Comparison of ENCODE assay signal across 19 cellular contexts in genomic region chrX:154711264-154711663, GRCh38. TPM values are rescaled to one million over a fixed set of nuclear protein-coding genes. Genes with fewer than 3 reads are reported as not detected.
DNase-seq lines count a peak whose midpoint lies in the region; ATAC-seq and TF ChIP-seq lines count a peak whose summit lies in the region.
"Had no signal": no experiment of that assay in that cellular context is flagged by ENCODE, and none has a peak within 500 bp of the region (broad histone marks: within the 10 kb centered on the region; RNA-seq: fewer than 3 reads in every experiment).

No MANE protein-coding gene starts in this region.

- CTCF ChIA-PET in activated CD4-positive, alpha-beta T cell treated with anti-CD3 and anti-CD28 coated beads, Interleukin-2, amount 10 ng/mL, durations not matched to agents 7 days and 5 days (lab: Charles Lee) = interaction anchor here (1.0 kb wide), 1 partner anchor 37 kb away, joined by 3 read pairs; no protein-coding TSS in a partner anchor
- CTCF ChIA-PET in activated CD4-positive, alpha-beta memory T cell treated with anti-CD3 and anti-CD28 coated beads, Interleukin-2, amount 10 ng/mL, durations not matched to agents 7 days and 5 days (lab: Charles Lee) = no interaction called here

- H3K27ac ChIP-seq in right atrium auricular region = no peak overlapping the region
- H3K27ac ChIP-seq: A549 had no signal

- H3K4me1 ChIP-seq in right atrium auricular region = peaks cover 0 to 5% of the 10 kb centered on the region in 2 donors
- H3K4me1 ChIP-seq: A549 had no signal

- ATAC-seq in memory B cell (ENCODE audit: low read depth) = no peak
- no peak for ATAC-seq in GM18498 (IDR thresholded peaks at IDR 0.05; ENCODE audit: unreplicated experiment)
- ATAC-seq in naive thymus-derived CD8-positive, alpha-beta T cell = no peak
- ATAC-seq: A549, Panc1, Right ventricle myocardium inferior had no signal

- POLR2A ChIA-PET in activated CD4-positive, alpha-beta T cell treated with anti-CD3 and anti-CD28 coated beads, Interleukin-2, amount 10 ng/mL, durations not matched to agents 7 days and 5 days (lab: Charles Lee) = no interaction called here
- POLR2A ChIA-PET in activated CD4-positive, alpha-beta memory T cell treated with anti-CD3 and anti-CD28 coated beads, Interleukin-2, amount 10 ng/mL, durations not matched to agents 7 days and 5 days (lab: Charles Lee) = no interaction called here
- POLR2A ChIA-PET in naive thymus-derived CD8-positive, alpha-beta T cell (lab: Charles Lee) = no interaction called here

- H3K9me3 Mint-ChIP-seq in activated CD4-positive, alpha-beta T cell treated with anti-CD3 and anti-CD28 coated beads, Interleukin-2, amount 10 ng/mL, durations not matched to agents 7 days and 5 days = peaks cover 1% of the 10 kb centered on the region
- no peaks in the 10 kb centered on the region for H3K9me3 Mint-ChIP-seq in activated CD4-positive, alpha-beta memory T cell treated with anti-CD3 and anti-CD28 coated beads, Interleukin-2, amount 10 ng/mL, durations not matched to agents 7 days and 5 days
- peaks cover 1% of the 10 kb centered on the region for H3K9me3 Mint-ChIP-seq in memory B cell
- H3K9me3 Mint-ChIP-seq in naive thymus-derived CD8-positive, alpha-beta T cell = no peaks in the 10 kb centered on the region

- H3K4me3 ChIP-seq in GM12864 (ENCODE audit: low read depth, low read length) = no peak overlapping the region
- H3K4me3 ChIP-seq in right atrium auricular region = no peak overlapping the region
- H3K4me3 ChIP-seq: A549 had no signal

- no peaks in the 10 kb centered on the region for H3K27me3 Mint-ChIP-seq in activated CD4-positive, alpha-beta T cell treated with anti-CD3 and anti-CD28 coated beads, Interleukin-2, amount 10 ng/mL, durations not matched to agents 7 days and 5 days
- no peaks in the 10 kb centered on the region for H3K27me3 Mint-ChIP-seq in activated CD4-positive, alpha-beta memory T cell treated with anti-CD3 and anti-CD28 coated beads, Interleukin-2, amount 10 ng/mL, durations not matched to agents 7 days and 5 days
- H3K27me3 Mint-ChIP-seq in memory B cell = no peaks in the 10 kb centered on the region
- no peaks in the 10 kb centered on the region for H3K27me3 Mint-ChIP-seq in naive thymus-derived CD8-positive, alpha-beta T cell

- H3K27me3 ChIP-seq in right atrium auricular region = no peaks in the 10 kb centered on the region

- no peaks in the 10 kb centered on the region for H3K9me3 ChIP-seq in right atrium auricular region
- H3K9me3 ChIP-seq: A549 had no signal

- peaks cover 23% of the 10 kb centered on the region for H3K36me3 Mint-ChIP-seq in activated CD4-positive, alpha-beta T cell treated with anti-CD3 and anti-CD28 coated beads, Interleukin-2, amount 10 ng/mL, durations not matched to agents 7 days and 5 days (ENCODE audit: low read depth)
- peaks cover 42% of the 10 kb centered on the region for H3K36me3 Mint-ChIP-seq in activated CD4-positive, alpha-beta memory T cell treated with anti-CD3 and anti-CD28 coated beads, Interleukin-2, amount 10 ng/mL, durations not matched to agents 7 days and 5 days (ENCODE audit: low read depth)
- H3K36me3 Mint-ChIP-seq in memory B cell = peaks cover 23% of the 10 kb centered on the region
- peaks cover 0 to 31% (median 3%) of the 10 kb centered on the region in 3 donors for H3K36me3 Mint-ChIP-seq in naive thymus-derived CD8-positive, alpha-beta T cell

- TF ChIP-seq CTCF in GM12864 (IDR thresholded peaks at IDR 0.05; ENCODE audit: low read depth, low read length, missing control alignments) (peak; percentile 13), right atrium auricular region (IDR thresholded peaks at IDR 0.05) (no peak)

- peaks cover 37% of the 10 kb centered on the region for H3K4me1 Mint-ChIP-seq in activated CD4-positive, alpha-beta T cell treated with anti-CD3 and anti-CD28 coated beads, Interleukin-2, amount 10 ng/mL, durations not matched to agents 7 days and 5 days
- peaks cover 47% of the 10 kb centered on the region for H3K4me1 Mint-ChIP-seq in activated CD4-positive, alpha-beta memory T cell treated with anti-CD3 and anti-CD28 coated beads, Interleukin-2, amount 10 ng/mL, durations not matched to agents 7 days and 5 days
- peaks cover 26% of the 10 kb centered on the region for H3K4me1 Mint-ChIP-seq in memory B cell
- peaks cover 10 to 37% (median 28%) of the 10 kb centered on the region in 4 donors for H3K4me1 Mint-ChIP-seq in naive thymus-derived CD8-positive, alpha-beta T cell
- H3K4me1 Mint-ChIP-seq: H9 had no signal

- no peak for DNase-seq in activated CD4-positive, alpha-beta T cell treated with anti-CD3 and anti-CD28 coated beads, Interleukin-2, amount 10 ng/mL, durations not matched to agents 7 days and 5 days
- no peak for DNase-seq in activated CD4-positive, alpha-beta T cell treated with anti-CD3 and anti-CD28 coated beads for 1 hour
- DNase-seq in GM12864 (ENCODE audit: low read depth) (no peak), memory B cell (ENCODE audit: low spot score in 2 of 2) (no peak), right atrium auricular region (ENCODE audit: low spot score) (no peak)
- no peak for DNase-seq in activated CD4-positive, alpha-beta memory T cell treated with anti-CD3 and anti-CD28 coated beads, Interleukin-2, amount 10 ng/mL, durations not matched to agents 7 days and 5 days
- no peak for DNase-seq in naive thymus-derived CD8-positive, alpha-beta T cell
- DNase-seq: AML-193, DMS 273 treated with DMSO at 0.1 percent for 48 hours, H9, MM.1S, NCI-H1105, NCI-H1694 treated with DMSO at 0.1 percent for 48 hours, NCI-H446 treated with DMSO at 0.1 percent for 48 hours, NCI-H748 treated with DMSO at 0.1 percent for 48 hours had no signal

- H3K27ac Mint-ChIP-seq in activated CD4-positive, alpha-beta T cell treated with anti-CD3 and anti-CD28 coated beads, Interleukin-2, amount 10 ng/mL, durations not matched to agents 7 days and 5 days = peak overlapping the region; percentile 9
- peak overlapping the region; percentile 58 for H3K27ac Mint-ChIP-seq in activated CD4-positive, alpha-beta memory T cell treated with anti-CD3 and anti-CD28 coated beads, Interleukin-2, amount 10 ng/mL, durations not matched to agents 7 days and 5 days
- H3K27ac Mint-ChIP-seq in memory B cell = peak overlapping the region; percentile 2
- H3K27ac Mint-ChIP-seq in naive thymus-derived CD8-positive, alpha-beta T cell = peak overlapping the region in 5 of 10 donors; percentile 24 to 80 (median 56)
- H3K27ac Mint-ChIP-seq: H9 had no signal

- peaks cover 18% of the 10 kb centered on the region for H3K36me3 ChIP-seq in right atrium auricular region

- H3K4me3 Mint-ChIP-seq in activated CD4-positive, alpha-beta T cell treated with anti-CD3 and anti-CD28 coated beads, Interleukin-2, amount 10 ng/mL, durations not matched to agents 7 days and 5 days = no peak overlapping the region
- H3K4me3 Mint-ChIP-seq in activated CD4-positive, alpha-beta memory T cell treated with anti-CD3 and anti-CD28 coated beads, Interleukin-2, amount 10 ng/mL, durations not matched to agents 7 days and 5 days = no peak overlapping the region
- no peak overlapping the region for H3K4me3 Mint-ChIP-seq in memory B cell
- H3K4me3 Mint-ChIP-seq in naive thymus-derived CD8-positive, alpha-beta T cell = peak overlapping the region in 1 of 10 donors; percentile 26
- H3K4me3 Mint-ChIP-seq: H9 had no signal

RNA-seq across cellular contexts. Expression of gene GAB3, which starts 39.6 kb away (rescaled TPM):
- total RNA-seq in activated CD4-positive, alpha-beta T cell treated with anti-CD3 and anti-CD28 coated beads, Interleukin-2, amount 10 ng/mL, durations not matched to agents 7 days and 5 days = 1 to 10 TPM; 4.5 to 5.5 TPM
- total RNA-seq in activated CD4-positive, alpha-beta memory T cell treated with anti-CD3 and anti-CD28 coated beads, Interleukin-2, amount 10 ng/mL, durations not matched to agents 7 days and 5 days = 10 to 100 TPM; 10.5 to 12.0 TPM
- 1 to 10 TPM; 9.9 to 10.0 TPM for total RNA-seq in naive thymus-derived CD8-positive, alpha-beta T cell
- 1 to 10 TPM in 2 of 3 donors, under 1 TPM in 1; 0.77 to 5.2 (median 1.2) TPM for polyA plus RNA-seq in naive thymus-derived CD8-positive, alpha-beta T cell
- total RNA-seq in right atrium auricular region = 10 to 100 TPM; 13.5 to 16.9 TPM

RNA-seq across cellular contexts. Expression of gene DKC1, which starts 51.4 kb away (rescaled TPM):
- 10 to 100 TPM; 64.7 to 69.3 TPM for total RNA-seq in activated CD4-positive, alpha-beta T cell treated with anti-CD3 and anti-CD28 coated beads, Interleukin-2, amount 10 ng/mL, durations not matched to agents 7 days and 5 days
- total RNA-seq in activated CD4-positive, alpha-beta memory T cell treated with anti-CD3 and anti-CD28 coated beads, Interleukin-2, amount 10 ng/mL, durations not matched to agents 7 days and 5 days = 10 to 100 TPM; 46.8 to 50.4 TPM
- 10 to 100 TPM; 74.7 to 93.7 TPM for total RNA-seq in naive thymus-derived CD8-positive, alpha-beta T cell
- polyA plus RNA-seq in naive thymus-derived CD8-positive, alpha-beta T cell = 10 to 100 TPM; 38.6 to 56.5 (median 44.2) TPM
- 10 to 100 TPM; 13.5 to 15.2 TPM for total RNA-seq in right atrium auricular region

RNA-seq across cellular contexts. Expression of gene CTAG2, which starts 57.9 kb away (rescaled TPM):
- not detected for total RNA-seq in activated CD4-positive, alpha-beta T cell treated with anti-CD3 and anti-CD28 coated beads, Interleukin-2, amount 10 ng/mL, durations not matched to agents 7 days and 5 days
- total RNA-seq in activated CD4-positive, alpha-beta memory T cell treated with anti-CD3 and anti-CD28 coated beads, Interleukin-2, amount 10 ng/mL, durations not matched to agents 7 days and 5 days = not detected
- 10 to 100 TPM; 12.0 to 13.4 TPM for total RNA-seq in naive thymus-derived CD8-positive, alpha-beta T cell
- not detected for polyA plus RNA-seq in naive thymus-derived CD8-positive, alpha-beta T cell
- not detected for total RNA-seq in right atrium auricular region
- total RNA-seq: H9, Right ventricle myocardium inferior had no signal
- polyA plus RNA-seq: A549 had no signal

Comparison
In these comparisons a context has a peak if more than half of its experiments do, and no peak if none do; other contexts are left out.
1. RNA of gene CTAG2, which starts 57.9 kb away (total RNA-seq): 12.0 to 13.4 TPM in naive thymus-derived CD8-positive, alpha-beta T cell; not detected in activated CD4-positive, alpha-beta T cell treated with anti-CD3 and anti-CD28 coated beads, Interleukin-2, amount 10 ng/mL, durations not matched to agents 7 days and 5 days, not detected in activated CD4-positive, alpha-beta memory T cell treated with anti-CD3 and anti-CD28 coated beads, Interleukin-2, amount 10 ng/mL, durations not matched to agents 7 days and 5 days and not detected in right atrium auricular region; every median in the first group is over 10 times any median in the second.